21 cellular contexts compared by ENCODE assay signal in genomic region chr14:105442834-105443233, GRCh38. TPM values are rescaled to one million over a fixed set of nuclear protein-coding genes. Genes with fewer than 3 reads are reported as not detected.
DNase-seq lines count a peak whose midpoint lies in the region; ATAC-seq, FAIRE-seq and TF ChIP-seq lines count a peak whose summit lies in the region.
"Had no signal": no experiment of that assay in that cellular context is flagged by ENCODE, and none has a peak within 500 bp of the region (broad histone marks: within the 10 kb centered on the region; RNA-seq: fewer than 3 reads in every experiment).

No MANE protein-coding gene starts in this region.

- peaks cover 17% of the 10 kb centered on the region for H3K36me3 Mint-ChIP-seq in GM23338 (ENCODE audit: low read depth)
- peaks cover 59% of the 10 kb centered on the region for H3K36me3 Mint-ChIP-seq in activated T-cell treated with anti-CD3 and anti-CD28 coated beads, Interleukin-2, amount 50 U/mL, for 24 hours (ENCODE audit: low read depth)

- peak; percentile 6 for DNase-seq in BE2C
- no peak for DNase-seq in GM23338 (ENCODE audit: low spot score)
- DNase-seq in K562 (ENCODE audit: extremely low read depth in 1 of 4, low spot score in 3 of 4), result no peak
- DNase-seq in neuronal stem cell (ENCODE audit: low spot score), result no peak
- no peak for DNase-seq in smooth muscle cell (lab: John Stamatoyannopoulos, UW; ENCODE audit: unreplicated experiment)
- no peak for DNase-seq in activated T-cell treated with anti-CD3 and anti-CD28 coated beads, Interleukin-2, amount 50 U/mL, for 24 hours
- DNase-seq in NCI-H1694 (lab: John Stamatoyannopoulos, UW), result no peak
- DNase-seq: ACHN; Caco-2; CD4-positive, alpha-beta T cell; GM23248; HCEC 1CT; HFFc6; IMR-90; KBM-7 had no signal

- no peak overlapping the region for H2BK12ac ChIP-seq in neuronal stem cell (ENCODE audit: low read length)

- H2BK5ac ChIP-seq in neuronal stem cell (ENCODE audit: low read length), result no peak overlapping the region

- intact Hi-C loops in K562 (cut with micrococcal nuclease), result no loop called here

- H3K9me2 ChIP-seq in GM23338 (ENCODE audit: insufficient read depth), result no peaks in the 10 kb centered on the region

- H2AK5ac ChIP-seq in neuronal stem cell (ENCODE audit: low read depth, low read length), result no peak overlapping the region

- in situ Hi-C loops in K562 (cut with MboI), result no loop called here

- no peak overlapping the region for H3K18ac ChIP-seq in neuronal stem cell (ENCODE audit: low read length)

- H3K4ac ChIP-seq in neuronal stem cell (ENCODE audit: low read length), result no peak overlapping the region

- BruUV-seq in K562 (replicated peaks; lab: Mats Ljungman, UMichigan), result no TSS peak

- 82% methylated on average over 10 of the region's 12 CpGs for WGBS in K562 (ENCODE audit: insufficient coverage, low coverage, missing lambda C conversion rate)
- no CpG with 5 or more reads among the region's 12 CpGs for WGBS in neuronal stem cell (ENCODE audit: extremely low coverage in 2 of 2, insufficient read length in 2 of 2, insufficient replicate concordance in 1 of 2), 2 donors
- WGBS in smooth muscle cell (ENCODE audit: low lambda C conversion rate), result 88% methylated on average over 12 of the region's 12 CpGs

- no peak overlapping the region for H3K14ac ChIP-seq in neuronal stem cell (ENCODE audit: low read length)

- H2AFZ ChIP-seq in GM23338 (no peak overlapping the region), K562 (ENCODE audit: low read depth, low read length) (no peak overlapping the region), neuronal stem cell (ENCODE audit: low read length) (no peak overlapping the region), smooth muscle cell (ENCODE audit: low read depth) (no peak overlapping the region)
- H2AFZ ChIP-seq: GM23248 had no signal

- H3K9me3 Mint-ChIP-seq in GM23338, result no peaks in the 10 kb centered on the region
- no peaks in the 10 kb centered on the region for H3K9me3 Mint-ChIP-seq in activated T-cell treated with anti-CD3 and anti-CD28 coated beads, Interleukin-2, amount 50 U/mL, for 24 hours
- H3K9me3 Mint-ChIP-seq: CD4-positive, alpha-beta T cell; HFFc6 had no signal

- peaks cover 36% of the 10 kb centered on the region for H3K79me1 ChIP-seq in neuronal stem cell (ENCODE audit: low read depth, low read length)

- H3K36me3 ChIP-seq in BE2C (peaks cover 65% of the 10 kb centered on the region), GM23338 (ENCODE audit: insufficient read depth) (no peaks in the 10 kb centered on the region), K562 (ENCODE audit: control insufficient read depth, insufficient read depth, low read length) (peaks cover 45% of the 10 kb centered on the region; the same call in 1 of the 3 replicates), neuronal stem cell (replicated peaks in 1 of 2; ENCODE audit: control insufficient read depth in 2 of 2, insufficient read depth in 2 of 2, low read length in 2 of 2) (peaks cover 29 to 66% of the 10 kb centered on the region in 2 donors), smooth muscle cell (ENCODE audit: low read depth) (no peaks in the 10 kb centered on the region)

- H3K79me2 ChIP-seq in GM23338 (replicated peaks; ENCODE audit: insufficient read depth) (peaks cover 17% of the 10 kb centered on the region), K562 (ENCODE audit: control insufficient read depth, insufficient read depth, low read length) (peaks cover 15% of the 10 kb centered on the region), smooth muscle cell (ENCODE audit: low read depth) (peaks cover 2% of the 10 kb centered on the region)

- no peak overlapping the region for H3K4me3 Mint-ChIP-seq in GM23338
- no peak overlapping the region for H3K4me3 Mint-ChIP-seq in activated T-cell treated with anti-CD3 and anti-CD28 coated beads, Interleukin-2, amount 50 U/mL, for 24 hours
- H3K4me3 Mint-ChIP-seq: CD4-positive, alpha-beta T cell; HFFc6 had no signal

- TF ChIP-seq CTCF in BE2C (IDR thresholded peaks at IDR 0.05; ENCODE audit: low read depth, low read length), result no peak
- no peak for TF ChIP-seq CTCF in GM23338 (conservative IDR thresholded peaks at IDR 0.05; ENCODE audit: low read depth in 2 of 2)
- no peak for TF ChIP-seq CTCF in K562 (IDR thresholded peaks at IDR 0.05 in 2 of 3, conservative IDR thresholded peaks at IDR 0.05 in 1 of 3; ENCODE audit: insufficient read depth in 2 of 3, low read depth in 1 of 3, low read length in 3 of 3)
- TF ChIP-seq CTCF in smooth muscle cell (IDR thresholded peaks at IDR 0.05; ENCODE audit: borderline replicate concordance, insufficient read depth, poor library complexity, severe bottlenecking), result no peak

- POLR2A ChIA-PET in K562 (lab: Yijun Ruan, JAX), result no interaction called here

- H4K8ac ChIP-seq in neuronal stem cell (ENCODE audit: low read depth, low read length), result no peak overlapping the region

- CTCF ChIA-PET in K562 (lab: Yijun Ruan, JAX; ENCODE audit: low intra/inter-chr PET ratio), result no interaction called here

- H3K9me3 ChIP-seq in BE2C (no peaks in the 10 kb centered on the region), K562 (replicated peaks; ENCODE audit: control insufficient read depth, insufficient read depth, low read depth, low read length) (no peaks in the 10 kb centered on the region), neuronal stem cell (replicated peaks in 1 of 2; ENCODE audit: control insufficient read depth in 2 of 2, insufficient read depth in 1 of 2, low read depth in 1 of 2, low read length in 2 of 2) (no peaks in the 10 kb centered on the region), smooth muscle cell (replicated peaks; ENCODE audit: low read depth) (no peaks in the 10 kb centered on the region)
- H3K9me3 ChIP-seq: Caco-2 had no signal

- H3K27ac ChIP-seq in GM23338 (ENCODE audit: low read depth) (no peak overlapping the region), K562 (ENCODE audit: extremely low read depth, low read depth, low read length) (no peak overlapping the region), neuronal stem cell (replicated peaks; ENCODE audit: low read length) (no peak overlapping the region), smooth muscle cell (ENCODE audit: low read depth) (no peak overlapping the region)
- H3K27ac ChIP-seq: C4-2B, GM23248 had no signal

- no peak for ATAC-seq in GM23338
- ATAC-seq in K562, result no peak

- no peak overlapping the region for H2BK15ac ChIP-seq in neuronal stem cell (ENCODE audit: low read length)

- H3K4me1 ChIP-seq in BE2C, result peaks cover 2% of the 10 kb centered on the region; the same call in 1 of the 2 replicates
- H3K4me1 ChIP-seq in GM23338 (ENCODE audit: insufficient read depth), result no peaks in the 10 kb centered on the region
- peaks cover 0 to 50% of the 10 kb centered on the region in 2 experiments; a peak in 2 of 5 replicates for H3K4me1 ChIP-seq in K562 (replicated peaks in 1 of 2; ENCODE audit: control insufficient read depth in 2 of 2, insufficient read depth in 2 of 2, low read length in 2 of 2)
- no peaks in the 10 kb centered on the region for H3K4me1 ChIP-seq in neuronal stem cell (ENCODE audit: control insufficient read depth in 2 of 2, insufficient read depth in 1 of 2, low read depth in 1 of 2, low read length in 2 of 2)
- H3K4me1 ChIP-seq in smooth muscle cell (ENCODE audit: low read depth), result no peaks in the 10 kb centered on the region
- H3K4me1 ChIP-seq: Caco-2 had no signal

- TF ChIP-seq RAD21 in K562 (CRISPR knock-in tag; conservative IDR thresholded peaks at IDR 0.05 in 1 of 2, IDR thresholded peaks at IDR 0.05 in 1 of 2), result no peak

- H3K4me1 Mint-ChIP-seq in GM23338, result peaks cover 3% of the 10 kb centered on the region; the same call in 1 of the 3 replicates
- H3K4me1 Mint-ChIP-seq in activated T-cell treated with anti-CD3 and anti-CD28 coated beads, Interleukin-2, amount 50 U/mL, for 24 hours (ENCODE audit: low read depth), result no peaks in the 10 kb centered on the region

- H3K23ac ChIP-seq in neuronal stem cell (ENCODE audit: low read depth, low read length, poor library complexity), result peak overlapping the region; percentile 27

- H3K27me3 Mint-ChIP-seq in GM23338 (ENCODE audit: insufficient read depth, low read depth, poor library complexity), result peaks cover 7% of the 10 kb centered on the region
- no peaks in the 10 kb centered on the region for H3K27me3 Mint-ChIP-seq in activated T-cell treated with anti-CD3 and anti-CD28 coated beads, Interleukin-2, amount 50 U/mL, for 24 hours
- H3K27me3 Mint-ChIP-seq: CD4-positive, alpha-beta T cell had no signal

- no peak overlapping the region for H2BK120ac ChIP-seq in neuronal stem cell (ENCODE audit: low read depth, low read length)

- H4K20me1 ChIP-seq in GM23338 (replicated peaks; ENCODE audit: insufficient read depth) (peaks cover 13% of the 10 kb centered on the region), K562 (replicated peaks; ENCODE audit: control insufficient read depth, insufficient read depth, low read length) (0 out of 2 replicates have a peak, but pooled peaks cover 6% of the 10 kb centered on the region), smooth muscle cell (ENCODE audit: low read depth) (peaks cover 68% of the 10 kb centered on the region)

- H3K4me2 ChIP-seq in GM23338 (no peak overlapping the region), K562 (ENCODE audit: insufficient read depth, low read length) (no peak overlapping the region), neuronal stem cell (ENCODE audit: insufficient read depth, low read length, poor library complexity, severe bottlenecking) (no peak overlapping the region), smooth muscle cell (no peak overlapping the region)

- 0 out of 2 replicates have a peak overlapping the region, but pooled peaks have one; percentile 36 for H3K27ac Mint-ChIP-seq in GM23338
- H3K27ac Mint-ChIP-seq in activated T-cell treated with anti-CD3 and anti-CD28 coated beads, Interleukin-2, amount 50 U/mL, for 24 hours, result no peak overlapping the region
- H3K27ac Mint-ChIP-seq: CD4-positive, alpha-beta T cell; HFFc6 had no signal

- TF ChIP-seq POLR2A in K562 (conservative IDR thresholded peaks at IDR 0.05), result no peak

- H3K27me3 ChIP-seq in BE2C, result no peaks in the 10 kb centered on the region
- no peaks in the 10 kb centered on the region for H3K27me3 ChIP-seq in GM23338 (ENCODE audit: insufficient read depth)
- H3K27me3 ChIP-seq in K562 (ENCODE audit: control insufficient read depth in 2 of 2, insufficient read depth in 2 of 2, low read length in 2 of 2), result no peaks in the 10 kb centered on the region
- no peaks in the 10 kb centered on the region for H3K27me3 ChIP-seq in neuronal stem cell (ENCODE audit: control insufficient read depth in 3 of 3, insufficient read depth in 3 of 3, low read depth in 1 of 3, low read length in 3 of 3)
- H3K27me3 ChIP-seq in smooth muscle cell (ENCODE audit: low read depth), result no peaks in the 10 kb centered on the region

- no peaks in the 10 kb centered on the region for H3F3A ChIP-seq in GM23338 (replicated peaks; ENCODE audit: low read depth)
- no peaks in the 10 kb centered on the region for H3F3A ChIP-seq in smooth muscle cell (ENCODE audit: low read depth)

- no peak for FAIRE-seq in K562 (lab: Jason Lieb, UNC)
- FAIRE-seq: A204.1, D721Med, G401.6, GM19239 had no signal

- no peak overlapping the region for H3K9ac ChIP-seq in K562 (ENCODE audit: insufficient read depth in 1 of 2, low read depth in 2 of 2, low read length in 2 of 2)
- peak overlapping the region; percentile 38 for H3K9ac ChIP-seq in neuronal stem cell (ENCODE audit: low read depth, low read length, poor library complexity)
- H3K9ac ChIP-seq in smooth muscle cell (ENCODE audit: low read depth), result no peak overlapping the region
- H3K9ac ChIP-seq: GM23248 had no signal

- no peak overlapping the region for H4K91ac ChIP-seq in neuronal stem cell (ENCODE audit: low read depth, low read length, poor library complexity)

- no peak overlapping the region for H3K4me3 ChIP-seq in BE2C (ENCODE audit: low read depth, low read length)
- no peak overlapping the region for H3K4me3 ChIP-seq in GM23338
- H3K4me3 ChIP-seq in K562, result no peak overlapping the region
- H3K4me3 ChIP-seq in neuronal stem cell (ENCODE audit: low read length in 2 of 2), result no peak overlapping the region
- no peak overlapping the region for H3K4me3 ChIP-seq in smooth muscle cell
- H3K4me3 ChIP-seq: GM23248 had no signal

- H3K9me1 ChIP-seq in K562 (ENCODE audit: control insufficient read depth, insufficient read depth, low read length), result no peaks in the 10 kb centered on the region

- TF ChIP-seq EP300 in K562 (IDR thresholded peaks at IDR 0.05; ENCODE audit: low read length), result no peak

RNA-seq across cellular contexts. Expression of gene MTA1, which starts 23.2 kb away (rescaled TPM):
- 121 TPM for polyA plus RNA-seq in BE2C (2012; ENCODE audit: insufficient read depth, insufficient read length, low read depth)
- total RNA-seq in GM23338 (2014; rRNA removed; shearing (Covaris generic)), result 104 and 126 TPM in 2 replicates
- polyA plus RNA-seq in GM23338 (2016; fragmentation: Nextera tagmentation; extraction: Ambion mirVana) (53.3 and 63.2 TPM in 2 replicates), K562 (2011; rRNA removed) (47.7 and 58.6 TPM in 2 replicates), K562 (2014; fragmentation: Illumina TruSeq; extraction: Trizol) (29.5 and 45.4 TPM in 2 replicates), K562 (2014; fragmentation: Nextera tagmentation; extraction: Ambion mirVana) (under 1 TPM; 0.13 to 0.14 TPM), K562 (2014; rRNA removed) (90.0 and 103 TPM in 2 replicates), smooth muscle cell (48.7 and 60.4 TPM in 2 replicates)
- total RNA-seq in K562 (2011; cell fraction: chromatin; rRNA removed; ENCODE audit: low replicate concordance), result 154 and 390 TPM in 2 replicates
- 257 and 271 TPM in 2 replicates for total RNA-seq in K562 (2011; cell fraction: nucleolus; rRNA removed)
- total RNA-seq in K562 (2011; cell fraction: nucleoplasm; rRNA removed), result 138 and 156 TPM in 2 replicates
- total RNA-seq in K562 (2014; rRNA removed) (48.1 and 61.0 TPM in 2 replicates), K562 (2014; rRNA removed; fragmentation: Illumina TruSeq; extraction: Trizol) (11.6 and 12.2 TPM in 2 replicates), K562 (2015; rRNA removed; fragmentation: Illumina TruSeq; extraction: Trizol) (32.3 and 33.4 TPM in 2 replicates), K562 (2021) (107 and 118 TPM in 2 replicates), smooth muscle cell (25.5 and 41.3 TPM in 2 replicates)
- polyA plus RNA-seq in K562 (2011; cell fraction: cytosol; rRNA removed), result 31.6 and 47.1 TPM in 2 replicates
- polyA plus RNA-seq in K562 (2011; cell fraction: nucleus; rRNA removed), result 383 and 622 TPM in 2 replicates
- 74.0 and 91.7 TPM in 2 replicates for polyA plus RNA-seq in K562 (2012)
- polyA minus RNA-seq in K562 (2011; rRNA and poly(A)+ RNA removed), result 13.9 and 22.6 TPM in 2 replicates
- 69.0 and 80.6 TPM in 2 replicates for polyA minus RNA-seq in K562 (2011; cell fraction: cytosol; rRNA and poly(A)+ RNA removed)
- polyA minus RNA-seq in K562 (2011; cell fraction: nucleus; rRNA and poly(A)+ RNA removed), result 102 and 104 TPM in 2 replicates
- 199 TPM for polyA plus RNA-seq in neuronal stem cell (2013, experiment 1 of 2)
- 194 TPM for polyA plus RNA-seq in neuronal stem cell (2013, experiment 2 of 2)

RNA-seq across cellular contexts. Expression of gene CRIP2, which starts 31.8 kb away (rescaled TPM):
- polyA plus RNA-seq in BE2C (2012; ENCODE audit: insufficient read depth, insufficient read length, low read depth), result 2,068 TPM
- 3.4 and 5.0 TPM in 2 replicates for total RNA-seq in GM23338 (2014; rRNA removed; shearing (Covaris generic))
- polyA plus RNA-seq in GM23338 (2016; fragmentation: Nextera tagmentation; extraction: Ambion mirVana) (9.6 and 12.3 TPM in 2 replicates), K562 (2011; rRNA removed) (1.0 and 2.2 TPM in 2 replicates), K562 (2014; fragmentation: Illumina TruSeq; extraction: Trizol) (0.18 and 0.51 TPM in 2 replicates), K562 (2014; fragmentation: Nextera tagmentation; extraction: Ambion mirVana) (under 1 TPM; 0.25 to 0.27 TPM), K562 (2014; rRNA removed) (0.16 and 1.2 TPM in 2 replicates), smooth muscle cell (38.1 and 45.7 TPM in 2 replicates)
- 2.6 TPM in 1 of 2 replicates, not detected in the other for total RNA-seq in K562 (2011; cell fraction: chromatin; rRNA removed; ENCODE audit: low replicate concordance)
- total RNA-seq in K562 (2011; cell fraction: nucleolus; rRNA removed), result 0.53 and 1.7 TPM in 2 replicates
- total RNA-seq in K562 (2011; cell fraction: nucleoplasm; rRNA removed), result 1.2 and 1.5 TPM in 2 replicates
- total RNA-seq in K562 (2014; rRNA removed) (1.7 and 2.0 TPM in 2 replicates), K562 (2014; rRNA removed; fragmentation: Illumina TruSeq; extraction: Trizol) (not detected in 2 replicates), K562 (2015; rRNA removed; fragmentation: Illumina TruSeq; extraction: Trizol) (0.33 and 0.34 TPM in 2 replicates), K562 (2021) (1.2 and 1.7 TPM in 2 replicates), smooth muscle cell (7.6 and 14.1 TPM in 2 replicates)
- polyA plus RNA-seq in K562 (2011; cell fraction: cytosol; rRNA removed), result 4.4 and 9.0 TPM in 2 replicates
- 4.8 and 11.0 TPM in 2 replicates for polyA plus RNA-seq in K562 (2011; cell fraction: nucleus; rRNA removed)
- polyA plus RNA-seq in K562 (2012), result 1.4 and 1.9 TPM in 2 replicates
- 0.39 TPM in 1 of 2 replicates, not detected in the other for polyA minus RNA-seq in K562 (2011; rRNA and poly(A)+ RNA removed)
- polyA minus RNA-seq in K562 (2011; cell fraction: cytosol; rRNA and poly(A)+ RNA removed), result 1.2 and 2.0 TPM in 2 replicates
- polyA minus RNA-seq in K562 (2011; cell fraction: nucleus; rRNA and poly(A)+ RNA removed), result 0.67 and 0.94 TPM in 2 replicates
- polyA plus RNA-seq in neuronal stem cell (2013, experiment 1 of 2), result 16.9 TPM
- 15.2 TPM for polyA plus RNA-seq in neuronal stem cell (2013, experiment 2 of 2)

RNA-seq across cellular contexts. Expression of gene CRIP1, which starts 43.9 kb away (rescaled TPM):
- polyA plus RNA-seq in BE2C (2012; ENCODE audit: insufficient read depth, insufficient read length, low read depth), result 451 TPM
- 0.80 and 7.7 TPM in 2 replicates for total RNA-seq in GM23338 (2014; rRNA removed; shearing (Covaris generic))
- polyA plus RNA-seq in GM23338 (2016; fragmentation: Nextera tagmentation; extraction: Ambion mirVana) (8.4 and 13.2 TPM in 2 replicates), K562 (2011; rRNA removed) (0.14 and 0.23 TPM in 2 replicates), K562 (2014; fragmentation: Illumina TruSeq; extraction: Trizol) (not detected in 2 replicates), K562 (2014; fragmentation: Nextera tagmentation; extraction: Ambion mirVana) (not detected), K562 (2014; rRNA removed) (0.11 TPM in 1 of 2 replicates, not detected in the other), smooth muscle cell (31.8 and 40.6 TPM in 2 replicates)
- not detected in 2 replicates for total RNA-seq in K562 (2011; cell fraction: chromatin; rRNA removed; ENCODE audit: low replicate concordance)
- total RNA-seq in K562 (2011; cell fraction: nucleolus; rRNA removed), result not detected in 2 replicates
- 0.29 TPM in 1 of 2 replicates, not detected in the other for total RNA-seq in K562 (2011; cell fraction: nucleoplasm; rRNA removed)
- total RNA-seq in K562 (2014; rRNA removed) (not detected in 2 replicates), K562 (2014; rRNA removed; fragmentation: Illumina TruSeq; extraction: Trizol) (not detected in 2 replicates), K562 (2015; rRNA removed; fragmentation: Illumina TruSeq; extraction: Trizol) (not detected in 2 replicates), K562 (2021) (0.58 and 0.98 TPM in 2 replicates), smooth muscle cell (0.27 and 4.9 TPM in 2 replicates)
- 0.31 and 0.46 TPM in 2 replicates for polyA plus RNA-seq in K562 (2011; cell fraction: cytosol; rRNA removed)
- 0.21 and 1.1 TPM in 2 replicates for polyA plus RNA-seq in K562 (2011; cell fraction: nucleus; rRNA removed)
- polyA plus RNA-seq in K562 (2012), result 0.72 TPM in 1 of 2 replicates, not detected in the other
- not detected in 2 replicates for polyA minus RNA-seq in K562 (2011; rRNA and poly(A)+ RNA removed)
- 3.2 and 9.9 TPM in 2 replicates for polyA minus RNA-seq in K562 (2011; cell fraction: cytosol; rRNA and poly(A)+ RNA removed)
- polyA minus RNA-seq in K562 (2011; cell fraction: nucleus; rRNA and poly(A)+ RNA removed), result 0.78 and 1.5 TPM in 2 replicates
- polyA plus RNA-seq in neuronal stem cell (2013, experiment 1 of 2), result 98.0 TPM
- polyA plus RNA-seq in neuronal stem cell (2013, experiment 2 of 2), result 93.7 TPM
- total RNA-seq: IMR-90 had no signal

RNA-seq across cellular contexts. Expression of gene TEX22, which starts 44.5 kb away (rescaled TPM):
- polyA plus RNA-seq in BE2C (2012; ENCODE audit: insufficient read depth, insufficient read length, low read depth), result 2.7 TPM
- total RNA-seq in GM23338 (2014; rRNA removed; shearing (Covaris generic)), result 0.21 and 0.54 TPM in 2 replicates
- polyA plus RNA-seq in GM23338 (2016; fragmentation: Nextera tagmentation; extraction: Ambion mirVana) (0.10 and 0.21 TPM in 2 replicates), K562 (2011; rRNA removed) (0.31 and 0.50 TPM in 2 replicates), K562 (2014; fragmentation: Illumina TruSeq; extraction: Trizol) (0.04 and 0.14 TPM in 2 replicates), K562 (2014; fragmentation: Nextera tagmentation; extraction: Ambion mirVana) (not detected), K562 (2014; rRNA removed) (0.18 and 0.23 TPM in 2 replicates), smooth muscle cell (0.50 and 0.93 TPM in 2 replicates)
- 2.3 and 5.1 TPM in 2 replicates for total RNA-seq in K562 (2011; cell fraction: chromatin; rRNA removed; ENCODE audit: low replicate concordance)
- total RNA-seq in K562 (2011; cell fraction: nucleolus; rRNA removed), result 2.6 and 3.8 TPM in 2 replicates
- total RNA-seq in K562 (2011; cell fraction: nucleoplasm; rRNA removed), result 1.9 and 2.6 TPM in 2 replicates
- total RNA-seq in K562 (2014; rRNA removed) (0.04 and 0.05 TPM in 2 replicates), K562 (2014; rRNA removed; fragmentation: Illumina TruSeq; extraction: Trizol) (0.06 and 0.55 TPM in 2 replicates), K562 (2015; rRNA removed; fragmentation: Illumina TruSeq; extraction: Trizol) (0.14 and 0.45 TPM in 2 replicates), K562 (2021) (1.0 and 1.7 TPM in 2 replicates), smooth muscle cell (0.09 and 1.7 TPM in 2 replicates)
- polyA plus RNA-seq in K562 (2011; cell fraction: cytosol; rRNA removed), result 0.22 and 0.66 TPM in 2 replicates
- 3.7 and 7.3 TPM in 2 replicates for polyA plus RNA-seq in K562 (2011; cell fraction: nucleus; rRNA removed)
- polyA plus RNA-seq in K562 (2012), result 0.14 and 0.36 TPM in 2 replicates
- polyA minus RNA-seq in K562 (2011; rRNA and poly(A)+ RNA removed), result 0.11 and 0.12 TPM in 2 replicates
- not detected in 2 replicates for polyA minus RNA-seq in K562 (2011; cell fraction: cytosol; rRNA and poly(A)+ RNA removed)
- polyA minus RNA-seq in K562 (2011; cell fraction: nucleus; rRNA and poly(A)+ RNA removed), result 0.56 and 0.94 TPM in 2 replicates
- 0.21 TPM for polyA plus RNA-seq in neuronal stem cell (2013, experiment 1 of 2)
- 0.21 TPM for polyA plus RNA-seq in neuronal stem cell (2013, experiment 2 of 2)
- total RNA-seq: HT-29 had no signal

RNA-seq across cellular contexts. Expression of gene TEDC1, which starts 48.2 kb away (rescaled TPM):
- polyA plus RNA-seq in BE2C (2012; ENCODE audit: insufficient read depth, insufficient read length, low read depth), result 40.9 TPM
- 3.9 and 16.3 TPM in 2 replicates for total RNA-seq in GM23338 (2014; rRNA removed; shearing (Covaris generic))
- polyA plus RNA-seq in GM23338 (2016; fragmentation: Nextera tagmentation; extraction: Ambion mirVana), result 4.1 and 5.9 TPM in 2 replicates
- 5.0 and 22.4 TPM in 2 replicates for total RNA-seq in K562 (2011; cell fraction: chromatin; rRNA removed; ENCODE audit: low replicate concordance)
- total RNA-seq in K562 (2011; cell fraction: nucleolus; rRNA removed), result 19.2 and 23.0 TPM in 2 replicates
- total RNA-seq in K562 (2011; cell fraction: nucleoplasm; rRNA removed), result 7.6 and 10.1 TPM in 2 replicates
- total RNA-seq in K562 (2014; rRNA removed), result 26.4 and 28.3 TPM in 2 replicates
- total RNA-seq in K562 (2014; rRNA removed; fragmentation: Illumina TruSeq; extraction: Trizol), result 0.64 and 0.84 TPM in 2 replicates
- 6.6 and 8.8 TPM in 2 replicates for total RNA-seq in K562 (2015; rRNA removed; fragmentation: Illumina TruSeq; extraction: Trizol)
- total RNA-seq in K562 (2021), result 20.1 and 25.7 TPM in 2 replicates
- 5.9 and 6.6 TPM in 2 replicates for polyA plus RNA-seq in K562 (2011; rRNA removed)
- 7.3 and 21.3 TPM in 2 replicates for polyA plus RNA-seq in K562 (2011; cell fraction: cytosol; rRNA removed)
- 19.1 and 36.6 TPM in 2 replicates for polyA plus RNA-seq in K562 (2011; cell fraction: nucleus; rRNA removed)
- 12.3 and 15.1 TPM in 2 replicates for polyA plus RNA-seq in K562 (2012)
- 1.2 and 6.8 TPM in 2 replicates for polyA plus RNA-seq in K562 (2014; fragmentation: Illumina TruSeq; extraction: Trizol)
- under 1 TPM; 0.21 to 0.25 TPM for polyA plus RNA-seq in K562 (2014; fragmentation: Nextera tagmentation; extraction: Ambion mirVana)
- 18.9 and 19.4 TPM in 2 replicates for polyA plus RNA-seq in K562 (2014; rRNA removed)
- 0.99 and 1.6 TPM in 2 replicates for polyA minus RNA-seq in K562 (2011; rRNA and poly(A)+ RNA removed)
- polyA minus RNA-seq in K562 (2011; cell fraction: cytosol; rRNA and poly(A)+ RNA removed), result 7.5 and 8.6 TPM in 2 replicates
- 10.3 and 11.8 TPM in 2 replicates for polyA minus RNA-seq in K562 (2011; cell fraction: nucleus; rRNA and poly(A)+ RNA removed)
- 13.4 TPM for polyA plus RNA-seq in neuronal stem cell (2013, experiment 1 of 2)
- 11.7 TPM for polyA plus RNA-seq in neuronal stem cell (2013, experiment 2 of 2)
- 3.8 and 3.9 TPM in 2 replicates for total RNA-seq in smooth muscle cell
- 4.7 and 8.2 TPM in 2 replicates for polyA plus RNA-seq in smooth muscle cell
